8 cellular contexts compared by ENCODE assay signal in genomic region chr17:12665263-12666210, GRCh38. TPM values are rescaled to one million over a fixed set of nuclear protein-coding genes. Genes with fewer than 3 reads are reported as not detected.
DNase-seq lines count a peak whose midpoint lies in the region; TF ChIP-seq lines count a peak whose summit lies in the region.

MYOCD (plus strand) TSS chr17:12665890; CDS start chr17:12666189, 299 bp downstream.

- no CpG with 5 or more reads among the region's 78 CpGs for WGBS in trophoblast cell (ENCODE audit: extremely low coverage, insufficient coverage, insufficient read length)

- no peak for TF ChIP-seq POLR2A in Peyer's patch (IDR thresholded peaks at IDR 0.05)

- peak within 1 kb of the TSS; percentile 87 for H2AFZ ChIP-seq in trophoblast cell (ENCODE audit: insufficient read depth, low read length, poor library complexity)

- H3K18ac ChIP-seq in trophoblast cell (ENCODE audit: low read length) = peak within 1 kb of the TSS; percentile 77

- no peak within 1 kb of the TSS for H3K23ac ChIP-seq in trophoblast cell (ENCODE audit: low read length)

- H3K14ac ChIP-seq in trophoblast cell (ENCODE audit: low read length) = peak within 1 kb of the TSS; percentile 82

- no peak for TF ChIP-seq CTCF in Peyer's patch (IDR thresholded peaks at IDR 0.05)
- no peak for TF ChIP-seq CTCF in cardiac muscle cell (IDR thresholded peaks at IDR 0.05; ENCODE audit: low read depth, low read length)

- peak within 1 kb of the TSS; percentile 99 for H3K4me2 ChIP-seq in trophoblast cell (ENCODE audit: low read length)

- H3K9me3 Mint-ChIP-seq in activated T-cell treated with anti-CD3 and anti-CD28 coated beads, Interleukin-2, amount 50 U/mL, for 24 hours = no peaks in the 10 kb centered on the region

- peak within 1 kb of the TSS; percentile 83 for H4K8ac ChIP-seq in trophoblast cell (ENCODE audit: low read depth, low read length)

- H3K79me1 ChIP-seq in trophoblast cell (ENCODE audit: low read length) = peaks cover 14% of the 10 kb centered on the region

- H2BK12ac ChIP-seq in trophoblast cell (ENCODE audit: low read length) = peak within 1 kb of the TSS; percentile 90

- peaks cover 6% of the 10 kb centered on the region for H3K79me2 ChIP-seq in trophoblast cell (ENCODE audit: control insufficient read depth, insufficient read depth, low read length, poor library complexity)

- DNase-seq in EL = peak; percentile 69
- DNase-seq in Peyer's patch = no peak
- peak; percentile 16 to 97 for DNase-seq in cardiac muscle cell (ENCODE audit: low read depth in 1 of 2, low spot score in 1 of 2)
- peak in 1 of 2 donors; percentile 30 for DNase-seq in trophoblast cell
- DNase-seq in OCI-M2 (lab: John Stamatoyannopoulos, UW; ENCODE audit: unreplicated experiment) = no peak
- DNase-seq in activated T-cell treated with anti-CD3 and anti-CD28 coated beads, Interleukin-2, amount 50 U/mL, for 24 hours = no peak
- DNase-seq in NCI-H187 (lab: John Stamatoyannopoulos, UW) = no peak
- no peak for DNase-seq in T-helper 1 cell

- peak within 1 kb of the TSS in 3 of 4 donors; percentile 27 to 87 (median 31) for H3K27ac ChIP-seq in Peyer's patch
- H3K27ac ChIP-seq in cardiac muscle cell = peak within 1 kb of the TSS; percentile 93
- H3K27ac ChIP-seq in trophoblast cell (ENCODE audit: low read depth, low read length) = peak within 1 kb of the TSS; percentile 57

- H3K27me3 Mint-ChIP-seq in activated T-cell treated with anti-CD3 and anti-CD28 coated beads, Interleukin-2, amount 50 U/mL, for 24 hours = peaks cover 71% of the 10 kb centered on the region

- peak within 1 kb of the TSS; percentile 66 for H3K4ac ChIP-seq in trophoblast cell (ENCODE audit: low read depth, low read length)

- H4K12ac ChIP-seq in trophoblast cell (ENCODE audit: low read depth, low read length) = peak within 1 kb of the TSS; percentile 76

- H3K4me3 Mint-ChIP-seq in activated T-cell treated with anti-CD3 and anti-CD28 coated beads, Interleukin-2, amount 50 U/mL, for 24 hours = no peak within 1 kb of the TSS

- no peaks in the 10 kb centered on the region for H3K4me1 Mint-ChIP-seq in activated T-cell treated with anti-CD3 and anti-CD28 coated beads, Interleukin-2, amount 50 U/mL, for 24 hours (ENCODE audit: low read depth)

- peak within 1 kb of the TSS; percentile 87 for H2BK120ac ChIP-seq in trophoblast cell (ENCODE audit: insufficient read depth, low read length, poor library complexity)

- H3K27ac Mint-ChIP-seq in activated T-cell treated with anti-CD3 and anti-CD28 coated beads, Interleukin-2, amount 50 U/mL, for 24 hours = no peak within 1 kb of the TSS

- H3K4me3 ChIP-seq in Peyer's patch (peak within 1 kb of the TSS; percentile 20 to 55 (median 34)), cardiac muscle cell (peak within 1 kb of the TSS; percentile 81), trophoblast cell (ENCODE audit: low read depth, low read length) (peak within 1 kb of the TSS; percentile 73)

- H3K4me1 ChIP-seq in Peyer's patch (peaks cover 0 to 9% (median 0%) of the 10 kb centered on the region in 4 donors), cardiac muscle cell (ENCODE audit: low read depth) (peaks cover 14% of the 10 kb centered on the region), trophoblast cell (ENCODE audit: control insufficient read depth in 1 of 2, insufficient read depth in 2 of 2, low read length in 2 of 2) (peaks cover 6 to 7% of the 10 kb centered on the region in 2 experiments)

- no peaks in the 10 kb centered on the region for H3K9me3 ChIP-seq in Peyer's patch
- H3K9me3 ChIP-seq in cardiac muscle cell (ENCODE audit: low read depth) = no peaks in the 10 kb centered on the region
- H3K9me3 ChIP-seq in trophoblast cell (ENCODE audit: insufficient read depth, low read depth, low read length) = no peaks in the 10 kb centered on the region

- H3K27me3 ChIP-seq in Peyer's patch (peaks cover 0 to 7% of the 10 kb centered on the region in 2 donors), cardiac muscle cell (no peaks in the 10 kb centered on the region), trophoblast cell (ENCODE audit: insufficient read depth, low read length) (no peaks in the 10 kb centered on the region)

- peak within 1 kb of the TSS; percentile 92 for H4K91ac ChIP-seq in trophoblast cell (ENCODE audit: low read depth, low read length)

- peak within 1 kb of the TSS; percentile 55 for H3K9ac ChIP-seq in trophoblast cell (ENCODE audit: low read length)

- no peaks in the 10 kb centered on the region for H3K36me3 Mint-ChIP-seq in activated T-cell treated with anti-CD3 and anti-CD28 coated beads, Interleukin-2, amount 50 U/mL, for 24 hours (ENCODE audit: low read depth)

- no peaks in the 10 kb centered on the region for H3K36me3 ChIP-seq in Peyer's patch
- no peaks in the 10 kb centered on the region for H3K36me3 ChIP-seq in cardiac muscle cell
- peaks cover 0 to 2% of the 10 kb centered on the region in 2 experiments for H3K36me3 ChIP-seq in trophoblast cell (ENCODE audit: control insufficient read depth in 1 of 2, insufficient read depth in 2 of 2, low read length in 2 of 2)

- H2BK5ac ChIP-seq in trophoblast cell (ENCODE audit: low read depth, low read length, poor library complexity) = peak within 1 kb of the TSS; percentile 81

- no peak within 1 kb of the TSS for H2AK5ac ChIP-seq in trophoblast cell (ENCODE audit: low read length)

RNA-seq across cellular contexts. Expression of gene MYOCD, which starts in this region (rescaled TPM):
- total RNA-seq in Peyer's patch (1 to 10 TPM; 1.2 to 5.2 (median 3.4) TPM), cardiac muscle cell (122 and 160 TPM in 2 replicates)
- polyA plus RNA-seq in cardiac muscle cell = 70.8 and 93.1 TPM in 2 replicates
- 18.3 and 20.8 TPM in 2 replicates for polyA plus RNA-seq in trophoblast cell (2013)

Comparison
In these comparisons a context has a peak if more than half of its experiments do, and no peak if none do; other contexts are left out.
1. RNA of gene MYOCD (total RNA-seq): 122 to 160 TPM in cardiac muscle cell; 1.2 to 5.2 TPM in Peyer's patch; every median in the first group is over 10 times any median in the second.
2. DNase-seq: peak in EL (single experiment) and cardiac muscle cell (2 of 2); none in Peyer's patch (0 of 3), OCI-M2 (single experiment), activated T-cell treated with anti-CD3 and anti-CD28 coated beads, Interleukin-2, amount 50 U/mL, for 24 hours (single experiment), NCI-H187 (0 of 2) and T-helper 1 cell (0 of 5).
3. H3K27ac ChIP-seq: peak in every context shown above with its lines; median percentile 93 in cardiac muscle cell; 57 in trophoblast cell; 31 in Peyer's patch.
4. Peak in every context shown above with its lines, with median percentiles within 50 percentile points of each other: H3K4me3 ChIP-seq.